In the genomic region with DNA sequence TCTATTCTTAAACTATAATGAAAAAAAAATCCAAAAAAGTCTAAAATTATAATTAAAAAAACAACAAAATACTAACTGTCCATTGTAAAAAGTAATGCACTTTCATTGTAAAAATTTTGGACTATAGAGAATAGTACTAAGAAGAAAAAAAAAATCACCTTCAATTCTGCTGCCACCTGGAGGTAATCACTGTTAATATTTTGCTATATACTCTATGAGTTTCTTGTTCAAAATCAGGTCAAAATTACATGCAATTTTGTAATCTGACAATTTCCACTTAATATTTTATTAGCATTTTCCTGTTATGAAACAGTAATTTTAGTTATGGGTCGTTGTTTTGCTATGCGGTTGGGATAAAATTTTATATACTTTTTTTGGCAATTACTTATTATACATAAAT, we compare ENCODE assay signal across 13 cellular contexts.
DNase-seq lines count a peak whose midpoint lies in the region; ATAC-seq and TF ChIP-seq lines count a peak whose summit lies in the region.
"Had no signal": no experiment of that assay in that cellular context is flagged by ENCODE, and none has a peak within 500 bp of the region (broad histone marks: within the 10 kb centered on the region; RNA-seq: fewer than 3 reads in every experiment).

No MANE protein-coding gene starts in this region.

- POLR2A ChIA-PET in CD4-positive, alpha-beta T cell (lab: Charles Lee): no interaction called here
- POLR2A ChIA-PET in activated CD4-positive, alpha-beta T cell treated with anti-CD3 and anti-CD28 coated beads, Interleukin-2, amount 10 ng/mL, durations not matched to agents 7 days and 5 days (lab: Charles Lee): no interaction called here

- H3K4me1 Mint-ChIP-seq in CD4-positive, alpha-beta T cell (ENCODE audit: low read depth): no peaks in the 10 kb centered on the region
- peaks cover 7% of the 10 kb centered on the region for H3K4me1 Mint-ChIP-seq in neural progenitor cell
- H3K4me1 Mint-ChIP-seq in nephron progenitor cell: no peaks in the 10 kb centered on the region
- no peaks in the 10 kb centered on the region for H3K4me1 Mint-ChIP-seq in activated CD4-positive, alpha-beta T cell treated with anti-CD3 and anti-CD28 coated beads, Interleukin-2, amount 10 ng/mL, durations not matched to agents 7 days and 5 days

- H3K4me3 Mint-ChIP-seq in CD4-positive, alpha-beta T cell: no peak overlapping the region
- H3K4me3 Mint-ChIP-seq in neural progenitor cell (no peak overlapping the region), nephron progenitor cell (no peak overlapping the region)
- no peak overlapping the region for H3K4me3 Mint-ChIP-seq in activated CD4-positive, alpha-beta T cell treated with anti-CD3 and anti-CD28 coated beads, Interleukin-2, amount 10 ng/mL, durations not matched to agents 7 days and 5 days

- no peaks in the 10 kb centered on the region for H3K9me3 ChIP-seq in CD4-positive, alpha-beta T cell (ENCODE audit: control insufficient read depth, low read length)
- H3K9me3 ChIP-seq in neural progenitor cell (ENCODE audit: low read depth): no peaks in the 10 kb centered on the region
- H3K9me3 ChIP-seq: upper lobe of left lung had no signal

- ATAC-seq in CD4-positive, alpha-beta T cell (ENCODE audit: poor library complexity): no peak

- H4K20me1 ChIP-seq in KMS-11 (ENCODE audit: insufficient read depth): no peaks in the 10 kb centered on the region
- H4K20me1 ChIP-seq in neural progenitor cell (ENCODE audit: low read depth): no peaks in the 10 kb centered on the region

- H2AFZ ChIP-seq in KMS-11 (ENCODE audit: low read depth) (no peak overlapping the region), neural progenitor cell (replicated peaks) (no peak overlapping the region)

- no peaks in the 10 kb centered on the region for H3K9me3 Mint-ChIP-seq in CD4-positive, alpha-beta T cell
- no peaks in the 10 kb centered on the region for H3K9me3 Mint-ChIP-seq in neural progenitor cell
- H3K9me3 Mint-ChIP-seq in nephron progenitor cell: no peaks in the 10 kb centered on the region
- no peaks in the 10 kb centered on the region for H3K9me3 Mint-ChIP-seq in activated CD4-positive, alpha-beta T cell treated with anti-CD3 and anti-CD28 coated beads, Interleukin-2, amount 10 ng/mL, durations not matched to agents 7 days and 5 days

- H3K36me3 ChIP-seq in KMS-11 (ENCODE audit: insufficient read depth) (no peaks in the 10 kb centered on the region), neural progenitor cell (peaks cover 11% of the 10 kb centered on the region)

- no peak overlapping the region for H3K27ac ChIP-seq in CD4-positive, alpha-beta T cell (ENCODE audit: low read depth, low read length)
- no peak overlapping the region for H3K27ac ChIP-seq in KMS-11
- no peak overlapping the region for H3K27ac ChIP-seq in neural progenitor cell

- no peaks in the 10 kb centered on the region for H3F3A ChIP-seq in neural progenitor cell (ENCODE audit: low read depth)

- no peak overlapping the region for H3K27ac Mint-ChIP-seq in CD4-positive, alpha-beta T cell
- H3K27ac Mint-ChIP-seq in neural progenitor cell (no peak overlapping the region), nephron progenitor cell (no peak overlapping the region)
- no peak overlapping the region for H3K27ac Mint-ChIP-seq in activated CD4-positive, alpha-beta T cell treated with anti-CD3 and anti-CD28 coated beads, Interleukin-2, amount 10 ng/mL, durations not matched to agents 7 days and 5 days

- CTCF ChIA-PET in CD4-positive, alpha-beta T cell (lab: Charles Lee): no interaction called here
- CTCF ChIA-PET in activated CD4-positive, alpha-beta T cell treated with anti-CD3 and anti-CD28 coated beads, Interleukin-2, amount 10 ng/mL, durations not matched to agents 7 days and 5 days (lab: Charles Lee): interaction anchor here (0.6 kb wide), 1 partner anchor 259 kb away, joined by 3 read pairs; no protein-coding TSS in a partner anchor

- DNase-seq in CD4-positive, alpha-beta T cell: no peak
- peak; percentile 45 to 56 for DNase-seq in cardiac fibroblast (ENCODE audit: low read depth in 2 of 2)
- no peak for DNase-seq in neural progenitor cell (ENCODE audit: low spot score)
- no peak for DNase-seq in NCI-H1105 (lab: John Stamatoyannopoulos, UW)
- no peak for DNase-seq in nephron progenitor cell
- no peak for DNase-seq in activated CD4-positive, alpha-beta T cell treated with anti-CD3 and anti-CD28 coated beads, Interleukin-2, amount 10 ng/mL, durations not matched to agents 7 days and 5 days
- DNase-seq: activated CD4-positive, alpha-beta T cell treated with anti-CD3 and anti-CD28 coated beads for 1 hour; activated gamma-delta T cell; HCEC 1CT; NCI-H146; nucleus accumbens; upper lobe of left lung had no signal

- H3K27me3 ChIP-seq in CD4-positive, alpha-beta T cell (ENCODE audit: control insufficient read depth, insufficient read depth, low read length): no peaks in the 10 kb centered on the region
- H3K27me3 ChIP-seq in KMS-11 (ENCODE audit: insufficient read depth, low read depth): no peaks in the 10 kb centered on the region
- no peaks in the 10 kb centered on the region for H3K27me3 ChIP-seq in neural progenitor cell
- H3K27me3 ChIP-seq: upper lobe of left lung had no signal

- H3K4me1 ChIP-seq in KMS-11 (ENCODE audit: low read depth, poor library complexity, severe bottlenecking) (peaks cover 13% of the 10 kb centered on the region), neural progenitor cell (no peaks in the 10 kb centered on the region)

- no peaks in the 10 kb centered on the region for H3K27me3 Mint-ChIP-seq in CD4-positive, alpha-beta T cell
- H3K27me3 Mint-ChIP-seq in neural progenitor cell (ENCODE audit: insufficient read depth, low read depth) (no peaks in the 10 kb centered on the region), nephron progenitor cell (ENCODE audit: low read depth, poor library complexity) (no peaks in the 10 kb centered on the region)
- no peaks in the 10 kb centered on the region for H3K27me3 Mint-ChIP-seq in activated CD4-positive, alpha-beta T cell treated with anti-CD3 and anti-CD28 coated beads, Interleukin-2, amount 10 ng/mL, durations not matched to agents 7 days and 5 days

- no peak overlapping the region for H3K4me2 ChIP-seq in KMS-11
- H3K4me2 ChIP-seq in neural progenitor cell: no peak overlapping the region

- TF ChIP-seq CTCF in CD4-positive, alpha-beta T cell (IDR thresholded peaks at IDR 0.05): peak; percentile 38
- TF ChIP-seq CTCF in KMS-11 (conservative IDR thresholded peaks at IDR 0.05; ENCODE audit: low read depth, low read length) (peak; percentile 28; the same call in 1 of the 2 replicates), cardiac fibroblast (IDR thresholded peaks at IDR 0.05; ENCODE audit: low read depth, low read length) (peak; percentile 24), neural progenitor cell (IDR thresholded peaks at IDR 0.05) (peak; percentile 22), nephron progenitor cell (IDR thresholded peaks at IDR 0.05) (no peak)

- H3K79me2 ChIP-seq in KMS-11 (ENCODE audit: insufficient read depth, low read depth) (no peaks in the 10 kb centered on the region), neural progenitor cell (ENCODE audit: low read depth) (no peaks in the 10 kb centered on the region)

- H3K36me3 Mint-ChIP-seq in CD4-positive, alpha-beta T cell (ENCODE audit: low read depth): peaks cover 91% of the 10 kb centered on the region
- H3K36me3 Mint-ChIP-seq in neural progenitor cell: peaks cover 27% of the 10 kb centered on the region
- peaks cover 86% of the 10 kb centered on the region for H3K36me3 Mint-ChIP-seq in nephron progenitor cell (ENCODE audit: low read depth)
- peaks cover 37% of the 10 kb centered on the region for H3K36me3 Mint-ChIP-seq in activated CD4-positive, alpha-beta T cell treated with anti-CD3 and anti-CD28 coated beads, Interleukin-2, amount 10 ng/mL, durations not matched to agents 7 days and 5 days (ENCODE audit: low read depth)

- H3K4me3 ChIP-seq in KMS-11 (IDR thresholded peaks at IDR 0.05; ENCODE audit: insufficient read depth, low read depth, low read length) (no peak overlapping the region), cardiac fibroblast (replicated peaks in 1 of 2; ENCODE audit: low read depth in 2 of 2, low read length in 2 of 2) (no peak overlapping the region), neural progenitor cell (no peak overlapping the region)
- H3K4me3 ChIP-seq: upper lobe of left lung had no signal

- H3K9ac ChIP-seq in KMS-11 (no peak overlapping the region), neural progenitor cell (no peak overlapping the region)

- intact Hi-C loops in CD4-positive, alpha-beta T cell (cut with DNase I, micrococcal nuclease): loop anchor here in 1 of 2 experiments (2.0 kb wide), 1 partner anchor 30 kb away; no protein-coding TSS in a partner anchor

Comparison
In these comparisons a context has a peak if more than half of its experiments do, and no peak if none do; other contexts are left out.
1. DNase-seq: peak in cardiac fibroblast (2 of 2); none in CD4-positive, alpha-beta T cell (0 of 10), neural progenitor cell (single experiment), NCI-H1105 (single experiment), nephron progenitor cell (single experiment) and activated CD4-positive, alpha-beta T cell treated with anti-CD3 and anti-CD28 coated beads, Interleukin-2, amount 10 ng/mL, durations not matched to agents 7 days and 5 days (single experiment).